26 cellular contexts compared by ENCODE assay signal in genomic region chr3:38653685-38654537, GRCh38. TPM values are rescaled to one million over a fixed set of nuclear protein-coding genes. Genes with fewer than 3 reads are reported as not detected.
DNase-seq lines count a peak whose midpoint lies in the region; ATAC-seq, FAIRE-seq and TF ChIP-seq lines count a peak whose summit lies in the region.
"Had no signal": no experiment of that assay in that cellular context is flagged by ENCODE, and none has a peak within 500 bp of the region (broad histone marks: within the 10 kb centered on the region; RNA-seq: fewer than 3 reads in every experiment).

No MANE protein-coding gene starts in this region.

- no peak for FAIRE-seq in urothelium cell line (lab: Jason Lieb, UNC)
- no peak for FAIRE-seq in GM12891 (lab: Jason Lieb, UNC)
- FAIRE-seq: G401.6, GM18507, RCC 7860 had no signal

- peaks cover 4 to 18% of the 10 kb centered on the region in 2 donors for H3K4me1 ChIP-seq in left lung

- H3K9me3 ChIP-seq in left lung, result peaks cover 0 to 1% of the 10 kb centered on the region in 2 donors
- H3K9me3 ChIP-seq: SJSA1 had no signal

- TF ChIP-seq POLR2A in GM12891 (IDR thresholded peaks at IDR 0.05; ENCODE audit: low read depth, low read length), result no peak

- ATAC-seq in left lung, result no peak
- ATAC-seq: HCT116 had no signal

- DNase-seq in SKM-1 treated with dmso at 0.1 percent for 144 hours (lab: John Stamatoyannopoulos, UW; ENCODE audit: unreplicated experiment) (peak; percentile 9), SKM-1 (lab: John Stamatoyannopoulos, UW; ENCODE audit: unreplicated experiment) (no peak), ecto neural progenitor cell (ENCODE audit: low spot score) (peak; percentile 38), mesenteric fat pad (ENCODE audit: low spot score) (peak; percentile 64), urothelium cell line (ENCODE audit: low spot score) (peak; percentile 1), left lung (no peak), GM12891 (ENCODE audit: insufficient read length, low spot score) (no peak)
- DNase-seq: AML-193; Calu3; CD8-positive, alpha-beta memory T cell; GOT3; KBM-7; MM.1S; NCI-H1048; NCI-H1436; NCI-H2029 treated with DMSO at 0.1 percent for 48 hours; NCI-H2171 treated with DMSO at 0.1 percent for 48 hours; NCI-H524 treated with DMSO at 0.1 percent for 48 hours; NCI-H82; OCI-M1 had no signal

- H3K27ac ChIP-seq in left lung, result peak overlapping the region in 1 of 2 donors; percentile 48
- H3K27ac ChIP-seq: C4-2B, SJSA1 had no signal

- intact Hi-C loops in left lung (cut with DNase I), result no loop called here

- no peaks in the 10 kb centered on the region for H3K36me3 ChIP-seq in left lung
- H3K36me3 ChIP-seq: SJSA1 had no signal

- H3K27me3 ChIP-seq in left lung, result peaks cover 28 to 98% of the 10 kb centered on the region in 2 donors
- H3K27me3 ChIP-seq: SJSA1 had no signal

- no peak overlapping the region for H3K4me3 ChIP-seq in left lung
- H3K4me3 ChIP-seq: SJSA1 had no signal

- no peak for TF ChIP-seq CTCF in left lung (IDR thresholded peaks at IDR 0.05)

TF ChIP-seq in GM12891, 5 proteins besides CTCF, POLR2A, EP300 and RAD21:
- no peak for TF ChIP-seq POLR2AphosphoS5 (IDR thresholded peaks at IDR 0.05; ENCODE audit: low read depth, low read length)
- TF ChIP-seq TAF1 (IDR thresholded peaks at IDR 0.05; ENCODE audit: low read depth, low read length), result no peak
- TF ChIP-seq PAX5 (IDR thresholded peaks at IDR 0.05; ENCODE audit: insufficient read depth, low read length, severe bottlenecking), result no peak
- no peak for TF ChIP-seq POU2F2 (IDR thresholded peaks at IDR 0.05; ENCODE audit: low read depth, low read length)
- TF ChIP-seq SPI1 (IDR thresholded peaks at IDR 0.05; ENCODE audit: low read depth, low read length), result no peak

RNA-seq across cellular contexts. Expression of gene SCN5A, which starts 4.4 kb away (rescaled TPM):
- total RNA-seq in mesenteric fat pad (0.58 TPM), left lung (under 1 TPM; 0.09 to 0.97 TPM)
- not detected for polyA plus RNA-seq in GM12891 (2012; ENCODE audit: low read depth, missing spikeins)
- polyA plus RNA-seq: CD8-positive, alpha-beta memory T cell had no signal

Comparison
In these comparisons a context has a peak if more than half of its experiments do, and no peak if none do; other contexts are left out.
1. DNase-seq: peak in SKM-1 treated with dmso at 0.1 percent for 144 hours (single experiment), ecto neural progenitor cell (single experiment), mesenteric fat pad (single experiment) and urothelium cell line (single experiment); none in SKM-1 (single experiment), left lung (0 of 2) and GM12891 (single experiment).